1 cellular context compared by ENCODE assay signal in the genomic region with DNA sequence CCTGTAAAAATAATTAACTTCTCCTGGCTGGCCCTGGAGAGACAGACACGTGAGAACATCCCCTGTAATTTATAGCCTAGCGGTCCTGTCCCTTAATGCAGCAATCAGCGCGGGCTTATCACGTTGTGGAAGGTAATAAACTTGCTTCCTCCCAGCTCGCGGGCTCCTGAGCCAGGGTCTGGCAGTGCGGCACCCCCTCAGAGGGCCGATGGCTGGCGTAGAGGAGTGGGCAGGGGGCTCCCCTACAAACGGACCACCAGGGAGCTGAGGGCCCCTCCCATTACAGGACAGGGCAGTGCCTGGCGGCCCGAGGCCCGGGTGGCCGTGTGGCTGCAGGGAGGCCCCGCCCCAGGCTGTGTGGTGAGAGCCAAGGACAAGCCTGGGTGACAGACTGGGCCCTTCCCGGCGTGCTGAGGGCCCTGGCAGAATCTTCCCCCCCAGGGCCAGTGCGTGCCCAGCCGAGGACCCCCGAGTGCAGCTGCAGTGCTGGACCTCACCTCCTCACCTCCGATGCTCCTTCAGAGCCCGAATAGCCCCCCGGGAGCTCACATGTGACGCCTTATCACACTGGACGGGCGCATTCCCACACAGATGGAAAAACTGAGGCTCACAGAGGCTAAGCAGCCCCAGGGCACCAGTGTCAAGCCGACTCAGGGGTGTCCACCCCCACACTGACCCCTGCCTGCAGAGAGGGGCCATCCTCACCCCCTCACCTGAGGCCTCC.
TF ChIP-seq lines count a peak whose summit lies in the region.

No MANE protein-coding gene starts in this region.

TF ChIP-seq in SK-N-SH treated with all-trans-retinoic acid at 6 μM for 48 hours, 23 proteins besides CTCF, POLR2A, EP300 and RAD21 (continued from another document):
- TF ChIP-seq, protein P1, sequence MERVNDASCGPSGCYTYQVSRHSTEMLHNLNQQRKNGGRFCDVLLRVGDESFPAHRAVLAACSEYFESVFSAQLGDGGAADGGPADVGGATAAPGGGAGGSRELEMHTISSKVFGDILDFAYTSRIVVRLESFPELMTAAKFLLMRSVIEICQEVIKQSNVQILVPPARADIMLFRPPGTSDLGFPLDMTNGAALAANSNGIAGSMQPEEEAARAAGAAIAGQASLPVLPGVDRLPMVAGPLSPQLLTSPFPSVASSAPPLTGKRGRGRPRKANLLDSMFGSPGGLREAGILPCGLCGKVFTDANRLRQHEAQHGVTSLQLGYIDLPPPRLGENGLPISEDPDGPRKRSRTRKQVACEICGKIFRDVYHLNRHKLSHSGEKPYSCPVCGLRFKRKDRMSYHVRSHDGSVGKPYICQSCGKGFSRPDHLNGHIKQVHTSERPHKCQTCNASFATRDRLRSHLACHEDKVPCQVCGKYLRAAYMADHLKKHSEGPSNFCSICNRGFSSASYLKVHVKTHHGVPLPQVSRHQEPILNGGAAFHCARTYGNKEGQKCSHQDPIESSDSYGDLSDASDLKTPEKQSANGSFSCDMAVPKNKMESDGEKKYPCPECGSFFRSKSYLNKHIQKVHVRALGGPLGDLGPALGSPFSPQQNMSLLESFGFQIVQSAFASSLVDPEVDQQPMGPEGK (CRISPR knock-in tag; IDR thresholded peaks at IDR 0.05; ENCODE audit: borderline replicate concordance), result no peak
- TF ChIP-seq TOX (CRISPR knock-in tag; IDR thresholded peaks at IDR 0.05; ENCODE audit: borderline replicate concordance), result no peak
- TF ChIP-seq TCF4 (CRISPR knock-in tag; IDR thresholded peaks at IDR 0.05; ENCODE audit: borderline replicate concordance), result no peak
- TF ChIP-seq ZFP3 (CRISPR knock-in tag; IDR thresholded peaks at IDR 0.05), result no peak
- no peak for TF ChIP-seq ZFP30 (CRISPR knock-in tag; IDR thresholded peaks at IDR 0.05)
- TF ChIP-seq SNAI2 (CRISPR knock-in tag; IDR thresholded peaks at IDR 0.05), result no peak
- TF ChIP-seq ZC3H10 (CRISPR knock-in tag; IDR thresholded peaks at IDR 0.05), result no peak
- TF ChIP-seq ESRRG (CRISPR knock-in tag; IDR thresholded peaks at IDR 0.05), result no peak
- no peak for TF ChIP-seq GLIS3 (CRISPR knock-in tag; IDR thresholded peaks at IDR 0.05)
- no peak for TF ChIP-seq ZNF70 (CRISPR knock-in tag; IDR thresholded peaks at IDR 0.05)
- TF ChIP-seq, protein P2, sequence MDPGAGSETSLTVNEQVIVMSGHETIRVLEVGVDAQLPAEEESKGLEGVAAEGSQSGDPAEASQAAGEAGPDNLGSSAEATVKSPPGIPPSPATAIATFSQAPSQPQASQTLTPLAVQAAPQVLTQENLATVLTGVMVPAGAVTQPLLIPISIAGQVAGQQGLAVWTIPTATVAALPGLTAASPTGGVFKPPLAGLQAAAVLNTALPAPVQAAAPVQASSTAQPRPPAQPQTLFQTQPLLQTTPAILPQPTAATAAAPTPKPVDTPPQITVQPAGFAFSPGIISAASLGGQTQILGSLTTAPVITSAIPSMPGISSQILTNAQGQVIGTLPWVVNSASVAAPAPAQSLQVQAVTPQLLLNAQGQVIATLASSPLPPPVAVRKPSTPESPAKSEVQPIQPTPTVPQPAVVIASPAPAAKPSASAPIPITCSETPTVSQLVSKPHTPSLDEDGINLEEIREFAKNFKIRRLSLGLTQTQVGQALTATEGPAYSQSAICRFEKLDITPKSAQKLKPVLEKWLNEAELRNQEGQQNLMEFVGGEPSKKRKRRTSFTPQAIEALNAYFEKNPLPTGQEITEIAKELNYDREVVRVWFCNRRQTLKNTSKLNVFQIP (CRISPR knock-in tag; IDR thresholded peaks at IDR 0.05; ENCODE audit: borderline replicate concordance, low read depth), result no peak
